In genomic region chr19:8088752-8089663, GRCh38 we compare ENCODE assay signal across 22 cellular contexts. TPM values are rescaled to one million over a fixed set of nuclear protein-coding genes. Genes with fewer than 3 reads are reported as not detected.
DNase-seq lines count a peak whose midpoint lies in the region; ATAC-seq and TF ChIP-seq lines count a peak whose summit lies in the region.
"Had no signal": no experiment of that assay in that cellular context is flagged by ENCODE, and none has a peak within 500 bp of the region (broad histone marks: within the 10 kb centered on the region; RNA-seq: fewer than 3 reads in every experiment).

No MANE protein-coding gene starts in this region.

- WGBS in neuronal stem cell (ENCODE audit: extremely low coverage in 2 of 2, insufficient read length in 2 of 2, insufficient replicate concordance in 1 of 2), 2 donors: 100% methylated on average over 1 of the region's 8 CpGs

- H3K9ac ChIP-seq in neuronal stem cell (ENCODE audit: low read depth, low read length, poor library complexity): peak overlapping the region; percentile 3
- H3K9ac ChIP-seq: BLaER1 had no signal

- peaks cover 40% of the 10 kb centered on the region for H3K36me3 Mint-ChIP-seq in WTC11
- H3K36me3 Mint-ChIP-seq: CD8-positive, alpha-beta T cell had no signal

- peak; percentile 4 for DNase-seq in NCI-H146 (lab: John Stamatoyannopoulos, UW)
- no peak for DNase-seq in NCI-H146 treated with DMSO at 0.1 percent for 48 hours (lab: John Stamatoyannopoulos, UW; ENCODE audit: unreplicated experiment)
- DNase-seq in NB4 (ENCODE audit: low read depth): peak; percentile 37
- DNase-seq in WTC11 (ENCODE audit: low spot score): no peak
- DNase-seq in neuronal stem cell (ENCODE audit: low spot score): no peak
- DNase-seq in foreskin melanocyte: no peak
- DNase-seq: CD8-positive, alpha-beta T cell; DND-41; GOT3; IMR-90; Kasumi-1; NCI-H1417; NCI-H2029; NCI-H2171; NCI-H446; NCI-H69; Right ventricle myocardium superior had no signal

- no peak overlapping the region for H3K4me3 Mint-ChIP-seq in WTC11
- H3K4me3 Mint-ChIP-seq: CD8-positive, alpha-beta T cell had no signal

- TF ChIP-seq CTCF in NB4 (IDR thresholded peaks at IDR 0.05; ENCODE audit: low read depth, low read length) (no peak), WTC11 (IDR thresholded peaks at IDR 0.05) (no peak)

- CTCF ChIA-PET in WTC11 (lab: Charles Lee): no interaction called here

- H2AK5ac ChIP-seq in neuronal stem cell (ENCODE audit: low read depth, low read length): no peak overlapping the region

- no peak for TF ChIP-seq POLR2A in NB4 (IDR thresholded peaks at IDR 0.05; ENCODE audit: extremely low read depth, insufficient read length)

- no peak overlapping the region for H2BK12ac ChIP-seq in neuronal stem cell (ENCODE audit: low read length)

- peaks cover 13 to 18% of the 10 kb centered on the region in 2 donors for H3K4me1 ChIP-seq in neuronal stem cell (ENCODE audit: control insufficient read depth in 2 of 2, insufficient read depth in 1 of 2, low read depth in 1 of 2, low read length in 2 of 2)
- H3K4me1 ChIP-seq: BLaER1 had no signal

- no peak overlapping the region for H2BK120ac ChIP-seq in neuronal stem cell (ENCODE audit: low read depth, low read length)

- H3K36me3 ChIP-seq in neuronal stem cell (replicated peaks in 1 of 2; ENCODE audit: control insufficient read depth in 2 of 2, insufficient read depth in 2 of 2, low read length in 2 of 2): peaks cover 34 to 40% of the 10 kb centered on the region in 2 donors
- H3K36me3 ChIP-seq: BLaER1 had no signal

- no peak overlapping the region for H3K27ac Mint-ChIP-seq in WTC11
- H3K27ac Mint-ChIP-seq: CD8-positive, alpha-beta T cell had no signal

- H4K8ac ChIP-seq in neuronal stem cell (ENCODE audit: low read depth, low read length): no peak overlapping the region

- no peak overlapping the region for H3K18ac ChIP-seq in neuronal stem cell (ENCODE audit: low read length)

- H2BK5ac ChIP-seq in neuronal stem cell (ENCODE audit: low read length): no peak overlapping the region

- no peak overlapping the region for H4K91ac ChIP-seq in neuronal stem cell (ENCODE audit: low read depth, low read length, poor library complexity)

- no peak overlapping the region for H3K4me2 ChIP-seq in neuronal stem cell (ENCODE audit: insufficient read depth, low read length, poor library complexity, severe bottlenecking)
- H3K4me2 ChIP-seq: BLaER1 had no signal

- H3K4me1 Mint-ChIP-seq in WTC11: no peaks in the 10 kb centered on the region

- no peaks in the 10 kb centered on the region; the same call in 1 of the 2 replicates for H3K27me3 Mint-ChIP-seq in WTC11 (ENCODE audit: low read depth)

- POLR2A ChIA-PET in WTC11 (lab: Charles Lee): no interaction called here

- H3K14ac ChIP-seq in neuronal stem cell (ENCODE audit: low read length): no peak overlapping the region

- no peak overlapping the region for H2BK15ac ChIP-seq in neuronal stem cell (ENCODE audit: low read length)

- H3K27me3 ChIP-seq in neuronal stem cell (ENCODE audit: control insufficient read depth in 3 of 3, insufficient read depth in 3 of 3, low read depth in 1 of 3, low read length in 3 of 3): no peaks in the 10 kb centered on the region
- H3K27me3 ChIP-seq: BLaER1 had no signal

- H3K23ac ChIP-seq in neuronal stem cell (ENCODE audit: low read depth, low read length, poor library complexity): no peak overlapping the region

- H3K27ac ChIP-seq in neuronal stem cell (replicated peaks; ENCODE audit: low read length): peak overlapping the region; percentile 27
- H3K27ac ChIP-seq: 22Rv1, BLaER1, SK-N-MC had no signal

- no peak overlapping the region for H3K4me3 ChIP-seq in NB4 (ENCODE audit: low read depth, low read length)
- H3K4me3 ChIP-seq in neuronal stem cell (ENCODE audit: low read length in 2 of 2): no peak overlapping the region
- H3K4me3 ChIP-seq: BLaER1, SK-N-MC had no signal

- peaks cover 15 to 17% of the 10 kb centered on the region in 2 donors for H3K9me3 ChIP-seq in neuronal stem cell (replicated peaks in 1 of 2; ENCODE audit: control insufficient read depth in 2 of 2, insufficient read depth in 1 of 2, low read depth in 1 of 2, low read length in 2 of 2)

- ATAC-seq in WTC11 (peak; percentile 28; the same call in 1 of the 2 replicates), HG02759 (IDR thresholded peaks at IDR 0.05; ENCODE audit: unreplicated experiment) (no peak), GM18502 (IDR thresholded peaks at IDR 0.05; ENCODE audit: poor library complexity, unreplicated experiment) (no peak)
- ATAC-seq: CD8-positive, alpha-beta T cell had no signal

- H3K79me1 ChIP-seq in neuronal stem cell (ENCODE audit: low read depth, low read length): peaks cover 2% of the 10 kb centered on the region

- no peak overlapping the region for H2AFZ ChIP-seq in neuronal stem cell (ENCODE audit: low read length)

- no peak overlapping the region for H3K4ac ChIP-seq in neuronal stem cell (ENCODE audit: low read length)

- no peaks in the 10 kb centered on the region for H3K9me3 Mint-ChIP-seq in WTC11

TF ChIP-seq in WTC11, 78 proteins besides CTCF, POLR2A, EP300 and RAD21 (continues in another document):
- no peak for TF ChIP-seq ZNF232 (CRISPR knock-in tag; IDR thresholded peaks at IDR 0.05)
- no peak for TF ChIP-seq ARID4B (CRISPR knock-in tag; IDR thresholded peaks at IDR 0.05; ENCODE audit: borderline replicate concordance)
- no peak for TF ChIP-seq ZNF121 (CRISPR knock-in tag; IDR thresholded peaks at IDR 0.05)
- TF ChIP-seq SOX15 (CRISPR knock-in tag; IDR thresholded peaks at IDR 0.05): no peak
- TF ChIP-seq ZNF416 (CRISPR knock-in tag; IDR thresholded peaks at IDR 0.05): no peak
- no peak for TF ChIP-seq TEAD1 (CRISPR knock-in tag; IDR thresholded peaks at IDR 0.05)
- TF ChIP-seq MAX (CRISPR knock-in tag; IDR thresholded peaks at IDR 0.05): no peak
- TF ChIP-seq AFF4 (CRISPR knock-in tag; IDR thresholded peaks at IDR 0.05; ENCODE audit: borderline replicate concordance): no peak
- TF ChIP-seq TP53 (CRISPR knock-in tag; IDR thresholded peaks at IDR 0.05): no peak
- no peak for TF ChIP-seq HMGA2 (CRISPR knock-in tag; IDR thresholded peaks at IDR 0.05)

RNA-seq across cellular contexts. Expression of gene CCL25, which starts 36.4 kb away (rescaled TPM):
- total RNA-seq in WTC11 (2021): 0.53 TPM in 1 of 3 replicates, not detected in the others
- polyA plus RNA-seq in neuronal stem cell (2013, experiment 1 of 2): 0.36 TPM
- polyA plus RNA-seq in neuronal stem cell (2013, experiment 2 of 2): 0.60 TPM
- total RNA-seq: CD8-positive, alpha-beta T cell; IMR-90; Right ventricle myocardium superior had no signal
- polyA plus RNA-seq: IMR-90 had no signal

Comparison
In these comparisons a context has a peak if more than half of its experiments do, and no peak if none do; other contexts are left out.
1. DNase-seq: peak in NCI-H146 (single experiment) and NB4 (single experiment); none in NCI-H146 treated with DMSO at 0.1 percent for 48 hours (single experiment), WTC11 (single experiment), neuronal stem cell (single experiment) and foreskin melanocyte (single experiment).